9 cellular contexts compared by ENCODE assay signal in the genomic region with DNA sequence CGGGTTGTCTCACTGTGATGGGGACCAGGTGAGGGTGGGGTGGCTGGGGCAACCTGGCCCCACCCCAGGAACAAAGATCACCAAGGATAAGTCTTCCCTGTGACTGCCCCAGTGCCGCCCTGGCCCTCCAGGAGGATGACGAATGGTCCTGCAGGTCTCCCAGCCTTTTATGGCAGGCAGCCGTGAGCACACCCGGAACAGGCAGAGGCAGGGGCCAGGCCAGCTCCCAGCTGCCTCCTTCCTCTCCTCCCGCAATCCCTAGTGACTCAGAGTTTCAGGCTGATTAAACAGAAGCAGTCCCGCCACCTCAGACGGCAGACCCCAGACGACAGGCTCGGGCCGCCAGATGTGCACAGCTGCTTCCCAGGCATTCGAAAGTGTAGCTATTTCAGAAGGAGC. TPM values are rescaled to one million over a fixed set of nuclear protein-coding genes. Genes with fewer than 3 reads are reported as not detected.
DNase-seq lines count a peak whose midpoint lies in the region; ATAC-seq and TF ChIP-seq lines count a peak whose summit lies in the region.
"Had no signal": no experiment of that assay in that cellular context is flagged by ENCODE, and none has a peak within 500 bp of the region (broad histone marks: within the 10 kb centered on the region; RNA-seq: fewer than 3 reads in every experiment).

No MANE protein-coding gene starts in this region.

- no peaks in the 10 kb centered on the region for H3K79me2 ChIP-seq in osteoblast (ENCODE audit: insufficient read depth, low read length)
- no peaks in the 10 kb centered on the region for H3K79me2 ChIP-seq in MM.1S (ENCODE audit: low read length)
- peaks cover 23% of the 10 kb centered on the region for H3K79me2 ChIP-seq in Karpas-422 (ENCODE audit: low read length)

- H3K27me3 ChIP-seq in Peyer's patch: no peaks in the 10 kb centered on the region
- no peaks in the 10 kb centered on the region for H3K27me3 ChIP-seq in osteoblast (ENCODE audit: insufficient read depth, low read length)
- no peaks in the 10 kb centered on the region for H3K27me3 ChIP-seq in MM.1S (replicated peaks; ENCODE audit: insufficient read depth, low read length)
- H3K27me3 ChIP-seq in Karpas-422 (ENCODE audit: low read length): no peaks in the 10 kb centered on the region

- H3K9ac ChIP-seq in MM.1S (ENCODE audit: low read length) (no peak overlapping the region), Karpas-422 (ENCODE audit: low read length) (no peak overlapping the region)

- peak; percentile 46 to 90 for TF ChIP-seq POLR2A in Peyer's patch (IDR thresholded peaks at IDR 0.05)

- TF ChIP-seq CTCF in Peyer's patch (IDR thresholded peaks at IDR 0.05) (peak in 2 of 6 experiments; percentile 9 to 31), osteoblast (IDR thresholded peaks at IDR 0.05; ENCODE audit: extremely low read depth, low read depth, low read length) (no peak), MM.1S (IDR thresholded peaks at IDR 0.05; ENCODE audit: low read length) (no peak)

- no peaks in the 10 kb centered on the region for H3K4me1 Mint-ChIP-seq in activated naive CD4-positive, alpha-beta T cell treated with anti-CD3 and anti-CD28 coated beads, Interleukin-2, amount 10 ng/mL, durations not matched to agents 7 days and 5 days

- H3K4me2 ChIP-seq in osteoblast (ENCODE audit: insufficient read depth, low read length) (no peak overlapping the region), MM.1S (ENCODE audit: low read depth, low read length) (no peak overlapping the region), Karpas-422 (ENCODE audit: low read depth, low read length, poor library complexity, severe bottlenecking) (no peak overlapping the region)

- peaks cover 0 to 69% (median 30%) of the 10 kb centered on the region in 4 donors for H3K4me1 ChIP-seq in Peyer's patch
- H3K4me1 ChIP-seq in osteoblast (ENCODE audit: insufficient read depth, low read length): peaks cover 13% of the 10 kb centered on the region
- H3K4me1 ChIP-seq in MM.1S (ENCODE audit: low read length): no peaks in the 10 kb centered on the region
- peaks cover 19% of the 10 kb centered on the region for H3K4me1 ChIP-seq in Karpas-422 (ENCODE audit: low read length)

- H3K27ac ChIP-seq in Peyer's patch (peak overlapping the region; percentile 42 to 100 (median 90)), osteoblast (ENCODE audit: low read depth, low read length) (no peak overlapping the region), MM.1S (ENCODE audit: low read length) (no peak overlapping the region), Karpas-422 (ENCODE audit: low read length) (no peak overlapping the region)

- H2AFZ ChIP-seq in osteoblast (ENCODE audit: low read length) (no peak overlapping the region), MM.1S (ENCODE audit: low read length) (no peak overlapping the region), Karpas-422 (ENCODE audit: low read length) (no peak overlapping the region)

- CTCF ChIA-PET in activated naive CD4-positive, alpha-beta T cell treated with anti-CD3 and anti-CD28 coated beads, Interleukin-2, amount 10 ng/mL, durations not matched to agents 7 days and 5 days (lab: Charles Lee): no interaction called here

- H3K36me3 ChIP-seq in Peyer's patch (peaks cover 0 to 47% (median 3%) of the 10 kb centered on the region in 3 donors), osteoblast (ENCODE audit: insufficient read depth, low read length) (no peaks in the 10 kb centered on the region), MM.1S (replicated peaks; ENCODE audit: insufficient read depth, low read length) (no peaks in the 10 kb centered on the region), Karpas-422 (ENCODE audit: insufficient read depth, low read length) (no peaks in the 10 kb centered on the region)

- peaks cover 6% of the 10 kb centered on the region for H4K20me1 ChIP-seq in osteoblast (ENCODE audit: insufficient read depth, low read length)
- H4K20me1 ChIP-seq in MM.1S (ENCODE audit: insufficient read depth, low read length): no peaks in the 10 kb centered on the region
- H4K20me1 ChIP-seq in Karpas-422 (ENCODE audit: insufficient read depth, low read depth, low read length): no peaks in the 10 kb centered on the region

- no peaks in the 10 kb centered on the region for H3K9me3 Mint-ChIP-seq in activated naive CD4-positive, alpha-beta T cell treated with anti-CD3 and anti-CD28 coated beads, Interleukin-2, amount 10 ng/mL, durations not matched to agents 7 days and 5 days

- DNase-seq in EH (ENCODE audit: low read depth) (peak; percentile 88), Peyer's patch (peak in 2 of 3 donors; percentile 94), fibroblast of gingiva (ENCODE audit: low read depth) (peak; percentile 45), osteoblast (ENCODE audit: insufficient read length, low spot score, missing footprints) (peak; percentile 98), MM.1S (no peak), Karpas-422 (no peak)
- DNase-seq in activated naive CD4-positive, alpha-beta T cell treated with anti-CD3 and anti-CD28 coated beads, Interleukin-2, amount 10 ng/mL, durations not matched to agents 7 days and 5 days: no peak
- DNase-seq: OCI-M1 had no signal

- no peak overlapping the region for H3K27ac Mint-ChIP-seq in activated naive CD4-positive, alpha-beta T cell treated with anti-CD3 and anti-CD28 coated beads, Interleukin-2, amount 10 ng/mL, durations not matched to agents 7 days and 5 days

- no peak overlapping the region for H3K4me3 Mint-ChIP-seq in activated naive CD4-positive, alpha-beta T cell treated with anti-CD3 and anti-CD28 coated beads, Interleukin-2, amount 10 ng/mL, durations not matched to agents 7 days and 5 days

- peak overlapping the region in 2 of 4 donors; percentile 23 to 38 for H3K4me3 ChIP-seq in Peyer's patch
- no peak overlapping the region for H3K4me3 ChIP-seq in osteoblast (ENCODE audit: insufficient read depth, low read length)
- H3K4me3 ChIP-seq in MM.1S (ENCODE audit: low read length): no peak overlapping the region
- H3K4me3 ChIP-seq in Karpas-422 (ENCODE audit: low read length): no peak overlapping the region

- H3K27me3 Mint-ChIP-seq in activated naive CD4-positive, alpha-beta T cell treated with anti-CD3 and anti-CD28 coated beads, Interleukin-2, amount 10 ng/mL, durations not matched to agents 7 days and 5 days: peaks cover 8% of the 10 kb centered on the region

- H3K9me3 ChIP-seq in Peyer's patch (no peaks in the 10 kb centered on the region), osteoblast (ENCODE audit: low read depth, low read length) (no peaks in the 10 kb centered on the region), MM.1S (replicated peaks; ENCODE audit: insufficient read depth, low read length) (no peaks in the 10 kb centered on the region), Karpas-422 (ENCODE audit: low read length) (no peaks in the 10 kb centered on the region)

- H3K9me2 ChIP-seq in MM.1S (replicated peaks; ENCODE audit: insufficient read depth, low read length) (no peaks in the 10 kb centered on the region), Karpas-422 (replicated peaks; ENCODE audit: insufficient read depth, low read length) (no peaks in the 10 kb centered on the region)

- no peaks in the 10 kb centered on the region for H3K36me3 Mint-ChIP-seq in activated naive CD4-positive, alpha-beta T cell treated with anti-CD3 and anti-CD28 coated beads, Interleukin-2, amount 10 ng/mL, durations not matched to agents 7 days and 5 days

- no peaks in the 10 kb centered on the region for H3F3A ChIP-seq in MM.1S (ENCODE audit: insufficient read depth, low read length)

- ATAC-seq in HG02678 (IDR thresholded peaks at IDR 0.05; ENCODE audit: unreplicated experiment): no peak

RNA-seq across cellular contexts. Expression of a gene that starts 13.3 kb away (rescaled TPM):
- 100 to 1,000 TPM; 229 to 585 (median 505) TPM for total RNA-seq in Peyer's patch
- 18.0 and 24.2 TPM in 2 replicates for total RNA-seq in osteoblast
- total RNA-seq in Karpas-422 (2014; rRNA removed; shearing (Covaris generic); ENCODE audit: low replicate concordance): 102 and 133 TPM in 2 replicates

RNA-seq across cellular contexts. Expression of a gene that starts 38.6 kb away (rescaled TPM):
- 10 to 100 TPM in 3 of 4 donors, 1 to 10 TPM in 1; 9.5 to 23.1 (median 18.0) TPM for total RNA-seq in Peyer's patch
- total RNA-seq in osteoblast: 59.7 and 66.6 TPM in 2 replicates
- 0.61 TPM in 1 of 2 replicates, not detected in the other for total RNA-seq in Karpas-422 (2014; rRNA removed; shearing (Covaris generic); ENCODE audit: low replicate concordance)

RNA-seq across cellular contexts. Expression of a gene that starts 38.7 kb away (rescaled TPM):
- total RNA-seq in Peyer's patch: 1 to 10 TPM in 1 of 4 donors, under 1 TPM in 1, not detected in 2; 0.94 to 5.0 TPM
- under 0.01 TPM in 1 of 2 replicates, not detected in the other for total RNA-seq in osteoblast
- total RNA-seq in Karpas-422 (2014; rRNA removed; shearing (Covaris generic); ENCODE audit: low replicate concordance): 0.04 and 0.48 TPM in 2 replicates

RNA-seq across cellular contexts. Expression of a gene that starts 39.6 kb away (rescaled TPM):
- 100 to 1,000 TPM in 1 of 4 donors, 10 to 100 TPM in 2, 1 to 10 TPM in 1; 7.2 to 130 (median 11.2) TPM for total RNA-seq in Peyer's patch
- total RNA-seq in osteoblast: 387 and 396 TPM in 2 replicates
- total RNA-seq in Karpas-422 (2014; rRNA removed; shearing (Covaris generic); ENCODE audit: low replicate concordance): 0.54 and 1.9 TPM in 2 replicates

Comparison
In these comparisons a context has a peak if more than half of its experiments do, and no peak if none do; other contexts are left out.
1. DNase-seq: peak in EH (single experiment), Peyer's patch (2 of 3), fibroblast of gingiva (single experiment) and osteoblast (single experiment); none in MM.1S (single experiment), Karpas-422 (single experiment) and activated naive CD4-positive, alpha-beta T cell treated with anti-CD3 and anti-CD28 coated beads, Interleukin-2, amount 10 ng/mL, durations not matched to agents 7 days and 5 days (single experiment).
2. H3K27ac ChIP-seq: peak in Peyer's patch (4 of 4); none in osteoblast (single experiment), MM.1S (single experiment) and Karpas-422 (single experiment).